Comparison of ENCODE assay signal across 4 cellular contexts in genomic region chr1:26584588-26584987, GRCh38. TPM values are rescaled to one million over a fixed set of nuclear protein-coding genes. Genes with fewer than 3 reads are reported as not detected.
DNase-seq lines count a peak whose midpoint lies in the region; ATAC-seq, FAIRE-seq and TF ChIP-seq lines count a peak whose summit lies in the region.
"Not testable (repeated sequence)": the region's sequence is repeated elsewhere in the genome, so short reads cannot be mapped to it uniquely, and the experiment has no call there.

No MANE protein-coding gene starts in this region.

- not testable (repeated sequence) for H3K9me3 ChIP-seq in astrocyte (ENCODE audit: insufficient read depth, low read depth, low read length); K562 (replicated peaks; ENCODE audit: control insufficient read depth, insufficient read depth, low read depth, low read length)

- in situ Hi-C loops in K562 (cut with MboI), result not testable (repeated sequence)

- not testable (repeated sequence) for H4K20me1 ChIP-seq in astrocyte (ENCODE audit: insufficient read depth, low read length); K562 (replicated peaks; ENCODE audit: control insufficient read depth, insufficient read depth, low read length)

- TF ChIP-seq CTCF in WTC11 (IDR thresholded peaks at IDR 0.05); astrocyte (IDR thresholded peaks at IDR 0.05; ENCODE audit: insufficient read depth, low read depth, low read length); K562 (IDR thresholded peaks at IDR 0.05 in 2 of 3, conservative IDR thresholded peaks at IDR 0.05 in 1 of 3; ENCODE audit: insufficient read depth in 2 of 3, low read depth in 1 of 3, low read length in 3 of 3): not testable (repeated sequence)

- not testable (repeated sequence) for BruUV-seq in K562 (replicated peaks; lab: Mats Ljungman, UMichigan)

- TF ChIP-seq RAD21 in K562 (CRISPR knock-in tag; conservative IDR thresholded peaks at IDR 0.05 in 1 of 2, IDR thresholded peaks at IDR 0.05 in 1 of 2), result not testable (repeated sequence)

- H3K27me3 ChIP-seq in astrocyte (ENCODE audit: insufficient read depth, low read length); K562 (ENCODE audit: control insufficient read depth in 2 of 2, insufficient read depth in 2 of 2, low read length in 2 of 2): not testable (repeated sequence)

- 58% methylated on average over 4 of the region's 4 CpGs for WGBS in K562 (ENCODE audit: insufficient coverage, low coverage, missing lambda C conversion rate)

- H3K79me2 ChIP-seq in astrocyte (ENCODE audit: insufficient read depth, low read length); K562 (ENCODE audit: control insufficient read depth, insufficient read depth, low read length): not testable (repeated sequence)

- POLR2A ChIA-PET in WTC11 (lab: Charles Lee), result not testable (repeated sequence)
- POLR2A ChIA-PET in K562 (lab: Yijun Ruan, JAX), result interaction anchor here (0.9 to 1.9 kb wide), 10 partner anchors 8 to 218 kb away, joined by 3 to 13 read pairs (median 4); no protein-coding TSS in a partner anchor

- H2AFZ ChIP-seq in astrocyte (ENCODE audit: low read depth, low read length); K562 (ENCODE audit: low read depth, low read length): not testable (repeated sequence)

- H3K27ac Mint-ChIP-seq in WTC11, result not testable (repeated sequence)
- H3K27ac Mint-ChIP-seq in astrocyte (ENCODE audit: unreplicated experiment), result peak overlapping the region; percentile 66
- peak overlapping the region; percentile 16 for H3K27ac Mint-ChIP-seq in stimulated activated naive CD8-positive, alpha-beta T cell treated with anti-CD3 and anti-CD28 coated beads, Interleukin-15, Interleukin-2, amounts not matched to agents 100 ng/mL and 50 ng/mL, for 24 hours

- intact Hi-C loops in K562 (cut with micrococcal nuclease), result loop anchor here (1.0 to 5.0 kb wide), 2 partner anchors 13 to 82 kb away; no protein-coding TSS in a partner anchor

- ATAC-seq in WTC11, K562: not testable (repeated sequence)

- not testable (repeated sequence) for H3K4me2 ChIP-seq in astrocyte (ENCODE audit: low read length); K562 (ENCODE audit: insufficient read depth, low read length)

- H3K4me3 Mint-ChIP-seq in WTC11; astrocyte (ENCODE audit: unreplicated experiment); stimulated activated naive CD8-positive, alpha-beta T cell treated with anti-CD3 and anti-CD28 coated beads, Interleukin-15, Interleukin-2, amounts not matched to agents 100 ng/mL and 50 ng/mL, for 24 hours: not testable (repeated sequence)

- not testable (repeated sequence) for TF ChIP-seq EP300 in K562 (IDR thresholded peaks at IDR 0.05; ENCODE audit: low read length)

- not testable (repeated sequence) for H3K9me3 Mint-ChIP-seq in WTC11; astrocyte (ENCODE audit: unreplicated experiment); stimulated activated naive CD8-positive, alpha-beta T cell treated with anti-CD3 and anti-CD28 coated beads, Interleukin-15, Interleukin-2, amounts not matched to agents 100 ng/mL and 50 ng/mL, for 24 hours

- FAIRE-seq in astrocyte (lab: Jason Lieb, UNC); K562 (lab: Jason Lieb, UNC): not testable (repeated sequence)

- not testable (repeated sequence) for H3K27me3 Mint-ChIP-seq in WTC11 (ENCODE audit: low read depth); astrocyte (ENCODE audit: low read depth, unreplicated experiment); stimulated activated naive CD8-positive, alpha-beta T cell treated with anti-CD3 and anti-CD28 coated beads, Interleukin-15, Interleukin-2, amounts not matched to agents 100 ng/mL and 50 ng/mL, for 24 hours

- H3K4me1 ChIP-seq in astrocyte (ENCODE audit: insufficient read depth, low read length); K562 (replicated peaks in 1 of 2; ENCODE audit: control insufficient read depth in 2 of 2, insufficient read depth in 2 of 2, low read length in 2 of 2): not testable (repeated sequence)

- DNase-seq in WTC11 (ENCODE audit: low spot score); astrocyte (ENCODE audit: low read depth); K562 (ENCODE audit: extremely low read depth in 1 of 4, low spot score in 3 of 4): not testable (repeated sequence)

- H3K9ac ChIP-seq in astrocyte (ENCODE audit: low read length); K562 (ENCODE audit: insufficient read depth in 1 of 2, low read depth in 2 of 2, low read length in 2 of 2): not testable (repeated sequence)

- not testable (repeated sequence) for H3K4me3 ChIP-seq in astrocyte (ENCODE audit: insufficient read depth, low read depth, low read length); K562

- H3K36me3 ChIP-seq in astrocyte (ENCODE audit: insufficient read depth, low read length); K562 (ENCODE audit: control insufficient read depth, insufficient read depth, low read length): not testable (repeated sequence)

- H3K27ac ChIP-seq in astrocyte (ENCODE audit: low read depth, low read length); K562 (ENCODE audit: extremely low read depth, low read depth, low read length): not testable (repeated sequence)

- CTCF ChIA-PET in WTC11 (lab: Charles Lee), result interaction anchor here (0.5 to 4.3 kb wide), 35 partner anchors 9 to 302 kb away, joined by 3 to 32 read pairs (median 5); partner anchors contain the start of genes PIGV and ZDHHC18
- CTCF ChIA-PET in K562 (lab: Yijun Ruan, JAX; ENCODE audit: low intra/inter-chr PET ratio), result not testable (repeated sequence)

- H3K4me1 Mint-ChIP-seq in WTC11; astrocyte (ENCODE audit: low read depth, unreplicated experiment): not testable (repeated sequence)
- peaks cover 55% of the 10 kb centered on the region for H3K4me1 Mint-ChIP-seq in stimulated activated naive CD8-positive, alpha-beta T cell treated with anti-CD3 and anti-CD28 coated beads, Interleukin-15, Interleukin-2, amounts not matched to agents 100 ng/mL and 50 ng/mL, for 24 hours (ENCODE audit: low read depth)

- not testable (repeated sequence) for H3K36me3 Mint-ChIP-seq in WTC11; astrocyte (ENCODE audit: low read depth, unreplicated experiment); stimulated activated naive CD8-positive, alpha-beta T cell treated with anti-CD3 and anti-CD28 coated beads, Interleukin-15, Interleukin-2, amounts not matched to agents 100 ng/mL and 50 ng/mL, for 24 hours (ENCODE audit: low read depth)

- H3K9me1 ChIP-seq in K562 (ENCODE audit: control insufficient read depth, insufficient read depth, low read length), result not testable (repeated sequence)

- not testable (repeated sequence) for TF ChIP-seq POLR2A in K562 (conservative IDR thresholded peaks at IDR 0.05)

TF ChIP-seq in WTC11, 78 proteins besides CTCF, POLR2A, EP300 and RAD21:
- TF ChIP-seq HMGA2 (CRISPR knock-in tag; IDR thresholded peaks at IDR 0.05), result peak; percentile 90
TF ChIP-seq in WTC11: peak in this region for 1; not testable (repeated sequence) for 77.

TF ChIP-seq in K562, 482 proteins besides CTCF, POLR2A, EP300 and RAD21 (continues in another document):
- peak; percentile 13; the same call in 1 of the 2 replicates for TF ChIP-seq ARID1B (IDR thresholded peaks at IDR 0.05)
- TF ChIP-seq FOXK2 (conservative IDR thresholded peaks at IDR 0.05 in 1 of 2, IDR thresholded peaks at IDR 0.05 in 1 of 2; ENCODE audit: low read depth in 2 of 2), result peak in 1 of 2 experiments; percentile 20; a peak in 1 of 4 replicates
- 0 out of 2 replicates have a peak, but pooled peaks have one; percentile 2 for TF ChIP-seq L3MBTL2 (IDR thresholded peaks at IDR 0.05)

RNA-seq across cellular contexts. Expression of gene RPS6KA1, which starts 55.0 kb away (rescaled TPM):
- 55.6 to 65.5 TPM (median 57.7 TPM) in 3 replicates for total RNA-seq in WTC11 (2021)
- total RNA-seq in astrocyte, result 8.8 and 11.8 TPM in 2 replicates
- total RNA-seq in K562 (2011; cell fraction: chromatin; rRNA removed; ENCODE audit: low replicate concordance), result 64.2 and 141 TPM in 2 replicates
- 77.4 and 79.9 TPM in 2 replicates for total RNA-seq in K562 (2011; cell fraction: nucleolus; rRNA removed)
- total RNA-seq in K562 (2011; cell fraction: nucleoplasm; rRNA removed), result 68.8 and 76.8 TPM in 2 replicates
- 54.8 and 67.3 TPM in 2 replicates for total RNA-seq in K562 (2014; rRNA removed)
- total RNA-seq in K562 (2014; rRNA removed; fragmentation: Illumina TruSeq; extraction: Trizol), result 25.7 and 30.1 TPM in 2 replicates
- total RNA-seq in K562 (2015; rRNA removed; fragmentation: Illumina TruSeq; extraction: Trizol), result 40.5 and 44.4 TPM in 2 replicates
- 61.0 and 62.4 TPM in 2 replicates for total RNA-seq in K562 (2021)
- polyA plus RNA-seq in K562 (2011; rRNA removed), result 33.0 and 33.1 TPM in 2 replicates
- 33.1 and 54.6 TPM in 2 replicates for polyA plus RNA-seq in K562 (2011; cell fraction: cytosol; rRNA removed)
- 41.1 and 53.3 TPM in 2 replicates for polyA plus RNA-seq in K562 (2011; cell fraction: nucleus; rRNA removed)
- polyA plus RNA-seq in K562 (2012), result 49.6 and 51.4 TPM in 2 replicates
- polyA plus RNA-seq in K562 (2014; fragmentation: Illumina TruSeq; extraction: Trizol), result 46.3 and 49.0 TPM in 2 replicates
- polyA plus RNA-seq in K562 (2014; fragmentation: Nextera tagmentation; extraction: Ambion mirVana), result 1 to 10 TPM; 2.4 to 2.9 TPM
- polyA plus RNA-seq in K562 (2014; rRNA removed), result 35.5 and 36.9 TPM in 2 replicates
- polyA minus RNA-seq in K562 (2011; rRNA and poly(A)+ RNA removed), result 30.0 and 44.2 TPM in 2 replicates
- 40.6 and 44.9 TPM in 2 replicates for polyA minus RNA-seq in K562 (2011; cell fraction: cytosol; rRNA and poly(A)+ RNA removed)
- 22.8 and 34.9 TPM in 2 replicates for polyA minus RNA-seq in K562 (2011; cell fraction: nucleus; rRNA and poly(A)+ RNA removed)
